ENCODE assay signal across 9 cellular contexts in genomic region chr11:128467610-128468041, GRCh38.
DNase-seq lines count a peak whose midpoint lies in the region; ATAC-seq and TF ChIP-seq lines count a peak whose summit lies in the region.
"Had no signal": no experiment of that assay in that cellular context is flagged by ENCODE, and none has a peak within 500 bp of the region (broad histone marks: within the 10 kb centered on the region; RNA-seq: fewer than 3 reads in every experiment).

No MANE protein-coding gene starts in this region.

- intact Hi-C loops in heart right ventricle (cut with DNase I) = loop anchor here in 6 of 10 donors (5.0 to 10.0 kb wide), 9 partner anchors 40 to 173 kb away; no protein-coding TSS in a partner anchor
- intact Hi-C loops in spleen (cut with DNase I; ENCODE audit: low total_unique reads) = no loop called here

- POLR2A ChIA-PET in WTC11 (lab: Charles Lee) = no interaction called here

- H3K4me1 Mint-ChIP-seq in WTC11 = no peaks in the 10 kb centered on the region

- CTCF ChIA-PET in WTC11 (lab: Charles Lee) = interaction anchor here (1.1 kb wide), 1 partner anchor 164 kb away, joined by 3 read pairs; no protein-coding TSS in a partner anchor

- H3K9me3 ChIP-seq in heart right ventricle = no peaks in the 10 kb centered on the region
- H3K9me3 ChIP-seq in spleen = no peaks in the 10 kb centered on the region
- H3K9me3 ChIP-seq: BLaER1 had no signal

- peaks cover 10% of the 10 kb centered on the region; the same call in 1 of the 2 replicates for H3K36me3 Mint-ChIP-seq in WTC11

- H3K27me3 Mint-ChIP-seq in WTC11 (ENCODE audit: low read depth) = no peaks in the 10 kb centered on the region

- 21 to 27% methylated on average over 9 of the region's 9 CpGs for WGBS in heart right ventricle, 2 donors
- WGBS in spleen, 5 donors = 60 to 80% (median 71%) methylated on average over 9 of the region's 9 CpGs

- peaks cover 27 to 100% (median 94%) of the 10 kb centered on the region in 9 donors for H3K4me1 ChIP-seq in heart right ventricle
- peaks cover 91 to 100% (median 100%) of the 10 kb centered on the region in 6 donors for H3K4me1 ChIP-seq in spleen

- no peaks in the 10 kb centered on the region for H3K9me3 Mint-ChIP-seq in WTC11

- peak; percentile 20 to 72 (median 48) for ATAC-seq in heart right ventricle
- ATAC-seq in WTC11 = no peak

- TF ChIP-seq POLR2A in spleen (IDR thresholded peaks at IDR 0.05) = no peak

- H3K27ac ChIP-seq in heart right ventricle = peak overlapping the region in 9 of 10 donors; percentile 54 to 84 (median 75)
- peak overlapping the region; percentile 65 to 95 (median 82) for H3K27ac ChIP-seq in spleen
- H3K27ac ChIP-seq: BLaER1 had no signal

- DNase-seq in activated CD4-positive, alpha-beta T cell treated with anti-CD3 and anti-CD28 coated beads for 48 hours = peak; percentile 54
- no peak for DNase-seq in activated CD4-positive, alpha-beta T cell treated with anti-CD3 and anti-CD28 coated beads for 1 hour
- DNase-seq in activated T-helper 9 cell treated with anti-CD3 and anti-CD28 coated beads, Interleukin-2, amount 50 U/mL, for 16 hours (ENCODE audit: low read depth) = peak; percentile 31
- DNase-seq in heart right ventricle = peak; percentile 38 to 42
- DNase-seq in spleen = no peak
- DNase-seq in NCI-H2227 (lab: John Stamatoyannopoulos, UW; ENCODE audit: unreplicated experiment) = no peak
- DNase-seq in GF-D8 (lab: John Stamatoyannopoulos, UW) = no peak
- DNase-seq in WTC11 (ENCODE audit: low spot score) = no peak

- H3K4me3 ChIP-seq in heart right ventricle = no peak overlapping the region
- H3K4me3 ChIP-seq in spleen = peak overlapping the region in 1 of 8 donors; percentile 30
- H3K4me3 ChIP-seq: BLaER1 had no signal

- H3K27me3 ChIP-seq in heart right ventricle (no peaks in the 10 kb centered on the region), spleen (replicated peaks in 1 of 7) (no peaks in the 10 kb centered on the region)
- H3K27me3 ChIP-seq: BLaER1 had no signal

- TF ChIP-seq CTCF in heart right ventricle (IDR thresholded peaks at IDR 0.05) = peak in 1 of 9 donors; percentile 26
- no peak for TF ChIP-seq CTCF in spleen (IDR thresholded peaks at IDR 0.05 in 8 of 11, conservative IDR thresholded peaks at IDR 0.05 in 3 of 11)
- TF ChIP-seq CTCF in WTC11 (IDR thresholded peaks at IDR 0.05) = no peak

- H3K36me3 ChIP-seq in heart right ventricle (peaks cover 0 to 93% (median 7%) of the 10 kb centered on the region in 9 donors), spleen (peaks cover 0 to 99% (median 59%) of the 10 kb centered on the region in 6 donors)

- H3K27ac Mint-ChIP-seq in WTC11 = no peak overlapping the region

- no peak overlapping the region for H3K4me3 Mint-ChIP-seq in WTC11

TF ChIP-seq in WTC11, 78 proteins besides CTCF, POLR2A, EP300 and RAD21:
- TF ChIP-seq OVOL2 (CRISPR knock-in tag; IDR thresholded peaks at IDR 0.05; ENCODE audit: borderline replicate concordance) = no peak
- TF ChIP-seq FOXP1 (CRISPR knock-in tag; IDR thresholded peaks at IDR 0.05; ENCODE audit: borderline replicate concordance) = no peak
- TF ChIP-seq HMGXB4 (CRISPR knock-in tag; IDR thresholded peaks at IDR 0.05) = no peak
- TF ChIP-seq SP1 (CRISPR knock-in tag; conservative IDR thresholded peaks at IDR 0.05) = no peak
- TF ChIP-seq PREB (CRISPR knock-in tag; IDR thresholded peaks at IDR 0.05; ENCODE audit: borderline replicate concordance) = no peak
- TF ChIP-seq FOXK1 (CRISPR knock-in tag; IDR thresholded peaks at IDR 0.05) = no peak
- no peak for TF ChIP-seq ZNF425 (CRISPR knock-in tag; conservative IDR thresholded peaks at IDR 0.05)
- no peak for TF ChIP-seq ZNF416 (CRISPR knock-in tag; IDR thresholded peaks at IDR 0.05)
- TF ChIP-seq CREM (CRISPR knock-in tag; IDR thresholded peaks at IDR 0.05) = no peak
- TF ChIP-seq MXD4 (CRISPR knock-in tag; IDR thresholded peaks at IDR 0.05; ENCODE audit: borderline replicate concordance) = no peak
- no peak for TF ChIP-seq MAX (CRISPR knock-in tag; IDR thresholded peaks at IDR 0.05)
- TF ChIP-seq JUN (CRISPR knock-in tag; IDR thresholded peaks at IDR 0.05) = no peak
- TF ChIP-seq KAT7 (CRISPR knock-in tag; IDR thresholded peaks at IDR 0.05; ENCODE audit: borderline replicate concordance) = no peak
- TF ChIP-seq CREB1 (CRISPR knock-in tag; IDR thresholded peaks at IDR 0.05) = no peak
- no peak for TF ChIP-seq NFATC4 (CRISPR knock-in tag; IDR thresholded peaks at IDR 0.05)
- no peak for TF ChIP-seq NFYB (CRISPR knock-in tag; conservative IDR thresholded peaks at IDR 0.05; ENCODE audit: low read depth)
- no peak for TF ChIP-seq ARID4B (CRISPR knock-in tag; IDR thresholded peaks at IDR 0.05; ENCODE audit: borderline replicate concordance)

Comparison
In these comparisons a context has a peak if more than half of its experiments do, and no peak if none do; other contexts are left out.
1. DNase-seq: peak in activated CD4-positive, alpha-beta T cell treated with anti-CD3 and anti-CD28 coated beads for 48 hours (single experiment), activated T-helper 9 cell treated with anti-CD3 and anti-CD28 coated beads, Interleukin-2, amount 50 U/mL, for 16 hours (single experiment) and heart right ventricle (2 of 2); none in activated CD4-positive, alpha-beta T cell treated with anti-CD3 and anti-CD28 coated beads for 1 hour (single experiment), spleen (single experiment), NCI-H2227 (single experiment), GF-D8 (single experiment) and WTC11 (single experiment).